Comparison of ENCODE assay signal across 8 cellular contexts in genomic region chr7:25216837-25217236, GRCh38. TPM values are rescaled to one million over a fixed set of nuclear protein-coding genes. Genes with fewer than 3 reads are reported as not detected.
DNase-seq lines count a peak whose midpoint lies in the region; ATAC-seq and TF ChIP-seq lines count a peak whose summit lies in the region.

No MANE protein-coding gene starts in this region.

- H3K27me3 ChIP-seq in left ventricle myocardium inferior (ENCODE audit: low read depth), result peaks cover 57% of the 10 kb centered on the region

- H3K36me3 ChIP-seq in left ventricle myocardium inferior, result no peaks in the 10 kb centered on the region

- intact Hi-C loops in left ventricle myocardium inferior (cut with micrococcal nuclease), result no loop called here
- intact Hi-C loops in cardiac septum (cut with DNase I), result no loop called here

- no peaks in the 10 kb centered on the region for H3K9me3 ChIP-seq in left ventricle myocardium inferior (replicated peaks)

- no peak overlapping the region for H3K4me3 ChIP-seq in left ventricle myocardium inferior

- TF ChIP-seq CTCF in left ventricle myocardium inferior (IDR thresholded peaks at IDR 0.05; ENCODE audit: borderline replicate concordance), result peak; percentile 85
- peak; percentile 87 for TF ChIP-seq CTCF in VCaP (conservative IDR thresholded peaks at IDR 0.05)
- TF ChIP-seq CTCF in omental fat pad (IDR thresholded peaks at IDR 0.05), result no peak

- no peak for ATAC-seq in omental fat pad (ENCODE audit: low FRiP score)

- no peaks in the 10 kb centered on the region for H3K4me1 ChIP-seq in left ventricle myocardium inferior

- H3K27ac ChIP-seq in left ventricle myocardium inferior (replicated peaks) (no peak overlapping the region), VCaP (no peak overlapping the region)

- DNase-seq in left ventricle myocardium inferior (no peak), cardiac septum (ENCODE audit: low spot score) (no peak), NCI-H146 (lab: John Stamatoyannopoulos, UW) (peak; percentile 29), iPS DF 4.7 (ENCODE audit: extremely low read depth, low spot score) (peak; percentile 33), superior temporal gyrus (ENCODE audit: extremely low spot score) (peak; percentile 94), omental fat pad (ENCODE audit: low spot score) (no peak)
- DNase-seq in stimulated activated CD4-positive, alpha-beta T cell treated with anti-CD3 and anti-CD28 coated beads, Interleukin-2, amount 100 ng/mL, for 24 hours, result no peak

RNA-seq across cellular contexts. Expression of gene NPVF, which starts 11.4 kb away (rescaled TPM):
- total RNA-seq in left ventricle myocardium inferior (not detected), cardiac septum (not detected), omental fat pad (not detected)

Comparison
In these comparisons a context has a peak if more than half of its experiments do, and no peak if none do; other contexts are left out.
1. DNase-seq: peak in NCI-H146 (single experiment), iPS DF 4.7 (single experiment) and superior temporal gyrus (single experiment); none in left ventricle myocardium inferior (single experiment), cardiac septum (single experiment), omental fat pad (single experiment) and stimulated activated CD4-positive, alpha-beta T cell treated with anti-CD3 and anti-CD28 coated beads, Interleukin-2, amount 100 ng/mL, for 24 hours (0 of 2).
2. CTCF ChIP-seq: peak in left ventricle myocardium inferior (single experiment) and VCaP (single experiment); none in omental fat pad (0 of 3).